In genomic region chr6:55980627-55981211, GRCh38 we compare ENCODE assay signal across 8 cellular contexts.
DNase-seq lines count a peak whose midpoint lies in the region; TF ChIP-seq lines count a peak whose summit lies in the region.

No MANE protein-coding gene starts in this region.

- TF ChIP-seq POLR2A in prostate gland (IDR thresholded peaks at IDR 0.05), result no peak

- intact Hi-C loops in prostate gland (cut with DNase I), result loop anchor here (1.0 kb wide), 1 partner anchor 311 kb away; no protein-coding TSS in a partner anchor
- intact Hi-C loops in activated T-helper 1 cell treated with anti-CD3 and anti-CD28 coated beads, Interleukin-12 subunit alpha, Interleukin-12 subunit beta, Interleukin-2, Interleukin-4 antibody, amounts not matched to agents 30 ng/mL and 10 ng/mL and 1 ng/mL, durations not matched to agents 14 hours and 24 hours and 36 hours (cut with micrococcal nuclease), result loop anchor here (5.0 kb wide), 2 partner anchors 307 to 617 kb away; no protein-coding TSS in a partner anchor

- H3K9me3 ChIP-seq in prostate gland, result no peaks in the 10 kb centered on the region

- no peak overlapping the region for H3K4me3 Mint-ChIP-seq in activated T-helper 1 cell treated with anti-CD3 and anti-CD28 coated beads, Interleukin-12 subunit alpha, Interleukin-12 subunit beta, Interleukin-2, Interleukin-4 antibody, amounts not matched to agents 30 ng/mL and 10 ng/mL and 1 ng/mL, durations not matched to agents 14 hours and 24 hours and 36 hours

- DNase-seq in NCI-H510A treated with DMSO at 0.1 percent for 48 hours (lab: John Stamatoyannopoulos, UW) (peak; percentile 94), NCI-H510A (lab: John Stamatoyannopoulos, UW) (no peak), Kasumi-1 (lab: John Stamatoyannopoulos, UW) (peak; percentile 62 to 66), SHP77 treated with DMSO at 0.1 percent for 48 hours (lab: John Stamatoyannopoulos, UW) (peak; percentile 25), fibroblast of peridontal ligament (ENCODE audit: extremely low read depth) (peak; percentile 77), prostate gland (ENCODE audit: low spot score) (peak; percentile 12)
- DNase-seq in activated T-helper 1 cell treated with anti-CD3 and anti-CD28 coated beads, Interleukin-12 subunit alpha, Interleukin-12 subunit beta, Interleukin-2, Interleukin-4 antibody, amounts not matched to agents 30 ng/mL and 10 ng/mL and 1 ng/mL, durations not matched to agents 14 hours and 24 hours and 36 hours (ENCODE audit: low spot score), result no peak
- no peak for DNase-seq in NK-92 treated with Interleukin-12 subunit alpha and Interleukin-12 subunit beta, amount 100 ng/mL, for 24 hours (lab: John Stamatoyannopoulos, UW)

- H3K36me3 ChIP-seq in prostate gland, result no peaks in the 10 kb centered on the region

- H3K27ac ChIP-seq in prostate gland, result no peak overlapping the region

- no peaks in the 10 kb centered on the region for H3K36me3 Mint-ChIP-seq in activated T-helper 1 cell treated with anti-CD3 and anti-CD28 coated beads, Interleukin-12 subunit alpha, Interleukin-12 subunit beta, Interleukin-2, Interleukin-4 antibody, amounts not matched to agents 30 ng/mL and 10 ng/mL and 1 ng/mL, durations not matched to agents 14 hours and 24 hours and 36 hours (ENCODE audit: low read depth)

- peak; percentile 57 to 82 (median 70) for TF ChIP-seq CTCF in prostate gland (IDR thresholded peaks at IDR 0.05)

- WGBS in prostate gland, result 27% methylated on average over 1 of the region's 1 CpG

- no peak overlapping the region for H3K4me3 ChIP-seq in prostate gland

- H3K9me3 Mint-ChIP-seq in activated T-helper 1 cell treated with anti-CD3 and anti-CD28 coated beads, Interleukin-12 subunit alpha, Interleukin-12 subunit beta, Interleukin-2, Interleukin-4 antibody, amounts not matched to agents 30 ng/mL and 10 ng/mL and 1 ng/mL, durations not matched to agents 14 hours and 24 hours and 36 hours, result no peaks in the 10 kb centered on the region

- H3K27me3 ChIP-seq in prostate gland (replicated peaks; ENCODE audit: insufficient read depth), result no peaks in the 10 kb centered on the region

- no peaks in the 10 kb centered on the region for H3K4me1 ChIP-seq in prostate gland (replicated peaks)

- no peaks in the 10 kb centered on the region for H3K4me1 Mint-ChIP-seq in activated T-helper 1 cell treated with anti-CD3 and anti-CD28 coated beads, Interleukin-12 subunit alpha, Interleukin-12 subunit beta, Interleukin-2, Interleukin-4 antibody, amounts not matched to agents 30 ng/mL and 10 ng/mL and 1 ng/mL, durations not matched to agents 14 hours and 24 hours and 36 hours (ENCODE audit: low read depth)

- H3K27me3 Mint-ChIP-seq in activated T-helper 1 cell treated with anti-CD3 and anti-CD28 coated beads, Interleukin-12 subunit alpha, Interleukin-12 subunit beta, Interleukin-2, Interleukin-4 antibody, amounts not matched to agents 30 ng/mL and 10 ng/mL and 1 ng/mL, durations not matched to agents 14 hours and 24 hours and 36 hours (ENCODE audit: insufficient read depth), result no peaks in the 10 kb centered on the region

- no peak overlapping the region for H3K27ac Mint-ChIP-seq in activated T-helper 1 cell treated with anti-CD3 and anti-CD28 coated beads, Interleukin-12 subunit alpha, Interleukin-12 subunit beta, Interleukin-2, Interleukin-4 antibody, amounts not matched to agents 30 ng/mL and 10 ng/mL and 1 ng/mL, durations not matched to agents 14 hours and 24 hours and 36 hours

Comparison
In these comparisons a context has a peak if more than half of its experiments do, and no peak if none do; other contexts are left out.
1. DNase-seq: peak in NCI-H510A treated with DMSO at 0.1 percent for 48 hours (single experiment), Kasumi-1 (2 of 2), SHP77 treated with DMSO at 0.1 percent for 48 hours (single experiment), fibroblast of peridontal ligament (single experiment) and prostate gland (single experiment); none in NCI-H510A (single experiment), activated T-helper 1 cell treated with anti-CD3 and anti-CD28 coated beads, Interleukin-12 subunit alpha, Interleukin-12 subunit beta, Interleukin-2, Interleukin-4 antibody, amounts not matched to agents 30 ng/mL and 10 ng/mL and 1 ng/mL, durations not matched to agents 14 hours and 24 hours and 36 hours (single experiment) and NK-92 treated with Interleukin-12 subunit alpha and Interleukin-12 subunit beta, amount 100 ng/mL, for 24 hours (single experiment).